In genomic region chr1:203096566-203096965, GRCh38 we compare ENCODE assay signal across 27 cellular contexts. TPM values are rescaled to one million over a fixed set of nuclear protein-coding genes. Genes with fewer than 3 reads are reported as not detected.
A peak's percentile ranks its signal among the peaks of the same experiment; 100 is the strongest.
DNase-seq lines count a peak whose midpoint lies in the region; ATAC-seq and TF ChIP-seq lines count a peak whose summit lies in the region.
"Had no signal": no experiment of that assay in that cellular context is flagged by ENCODE, and none has a peak within 500 bp of the region (broad histone marks: within the 10 kb centered on the region; RNA-seq: fewer than 3 reads in every experiment).

No MANE protein-coding gene starts in this region.

- no peak overlapping the region for H3K4me3 ChIP-seq in WERI-Rb-1 (ENCODE audit: low read depth, low read length)
- H3K4me3 ChIP-seq: SK-N-MC had no signal

- DNase-seq in DMS 273 (lab: John Stamatoyannopoulos, UW; ENCODE audit: unreplicated experiment) = peak; percentile 71
- DNase-seq in DMS 273 treated with DMSO at 0.1 percent for 48 hours (lab: John Stamatoyannopoulos, UW) = no peak
- peak; percentile 66 for DNase-seq in NCI-H2171 treated with DMSO at 0.1 percent for 48 hours (lab: John Stamatoyannopoulos, UW)
- peak; percentile 85 for DNase-seq in WERI-Rb-1
- peak; percentile 23 for DNase-seq in osteocyte (ENCODE audit: extremely low spot score, unreplicated experiment)
- no peak for DNase-seq in cerebellum (ENCODE audit: low spot score)
- DNase-seq: CD8-positive, alpha-beta memory T cell; DMS53; Karpas-422; NCI-H1092 treated with DMSO at 0.1 percent for 48 hours; NCI-H1436; NCI-H187; NCI-H2081 treated with DMSO at 0.1 percent for 48 hours; NCI-H526; SIG-M5 had no signal

- no peaks in the 10 kb centered on the region for H3K36me3 Mint-ChIP-seq in osteocyte (ENCODE audit: unreplicated experiment)
- H3K36me3 Mint-ChIP-seq: CD14-positive monocyte had no signal

- H3K27me3 ChIP-seq in WERI-Rb-1 (ENCODE audit: insufficient read depth, low read depth, severe bottlenecking) = no peaks in the 10 kb centered on the region

- H3K27me3 Mint-ChIP-seq in osteocyte (ENCODE audit: unreplicated experiment) = peaks cover 49% of the 10 kb centered on the region

- no peak overlapping the region for H3K4me3 Mint-ChIP-seq in osteocyte (ENCODE audit: unreplicated experiment)
- H3K4me3 Mint-ChIP-seq: B cell; CD14-positive monocyte; CD8-positive, alpha-beta memory T cell had no signal

- ATAC-seq in HG03457 (IDR thresholded peaks at IDR 0.05; ENCODE audit: unreplicated experiment) = no peak
- ATAC-seq in HG02759 (IDR thresholded peaks at IDR 0.05; ENCODE audit: unreplicated experiment) = no peak
- ATAC-seq: HCT116, HepG2 had no signal

- TF ChIP-seq CTCF in WERI-Rb-1 (IDR thresholded peaks at IDR 0.05; ENCODE audit: low read depth, low read length) = no peak
- no peak for TF ChIP-seq CTCF in osteocyte (IDR thresholded peaks at IDR 0.05)

- H3K27ac Mint-ChIP-seq in osteocyte (ENCODE audit: unreplicated experiment) = no peak overlapping the region
- H3K27ac Mint-ChIP-seq: B cell; CD14-positive monocyte; CD8-positive, alpha-beta memory T cell had no signal

- H3K9me3 Mint-ChIP-seq in osteocyte (ENCODE audit: unreplicated experiment) = peaks cover 20% of the 10 kb centered on the region

- no peaks in the 10 kb centered on the region for H3K36me3 ChIP-seq in WERI-Rb-1

- no peaks in the 10 kb centered on the region for H3K4me1 Mint-ChIP-seq in osteocyte (ENCODE audit: unreplicated experiment)
- H3K4me1 Mint-ChIP-seq: B cell; CD8-positive, alpha-beta memory T cell had no signal

- H3K9me3 ChIP-seq in WERI-Rb-1 (ENCODE audit: severe bottlenecking) = peaks cover 44% of the 10 kb centered on the region

- H3K27ac ChIP-seq in WERI-Rb-1 = peak overlapping the region; percentile 46
- H3K27ac ChIP-seq: 22Rv1, SK-N-MC had no signal

RNA-seq across cellular contexts. Expression of gene MYOG, which starts 10.8 kb away (rescaled TPM):
- total RNA-seq in osteocyte = not detected in 2 replicates
- not detected for total RNA-seq in cerebellum
- total RNA-seq: B cell; CD8-positive, alpha-beta memory T cell; Daoy; G401; H1; HepG2; HT1080 had no signal

RNA-seq across cellular contexts. Expression of gene ADORA1, which starts 31.0 kb away (rescaled TPM):
- total RNA-seq in osteocyte (0.21 and 0.26 TPM in 2 replicates), cerebellum (19.1 TPM)
- total RNA-seq: B cell; CD8-positive, alpha-beta memory T cell had no signal

Comparison
In these comparisons a context has a peak if more than half of its experiments do, and no peak if none do; other contexts are left out.
1. DNase-seq: peak in DMS 273 (single experiment), NCI-H2171 treated with DMSO at 0.1 percent for 48 hours (single experiment), WERI-Rb-1 (single experiment) and osteocyte (single experiment); none in DMS 273 treated with DMSO at 0.1 percent for 48 hours (single experiment) and cerebellum (single experiment).
2. RNA of gene ADORA1, which starts 31.0 kb away (total RNA-seq): 19.1 TPM in cerebellum (single experiment); 0.21 to 0.26 TPM in osteocyte; every median in the first group is over 10 times any median in the second.